In genomic region chr9:132694144-132694543, GRCh38 we compare ENCODE assay signal across 11 cellular contexts. TPM values are rescaled to one million over a fixed set of nuclear protein-coding genes. Genes with fewer than 3 reads are reported as not detected.
A peak's percentile ranks its signal among the peaks of the same experiment; 100 is the strongest.
DNase-seq lines count a peak whose midpoint lies in the region; ATAC-seq and TF ChIP-seq lines count a peak whose summit lies in the region.
"Had no signal": no experiment of that assay in that cellular context is flagged by ENCODE, and none has a peak within 500 bp of the region (broad histone marks: within the 10 kb centered on the region; RNA-seq: fewer than 3 reads in every experiment).

No MANE protein-coding gene starts in this region.

- WGBS in neuronal stem cell (ENCODE audit: extremely low coverage in 2 of 2, insufficient read length in 2 of 2, insufficient replicate concordance in 1 of 2), 2 donors, result no CpG with 5 or more reads among the region's 2 CpGs

- H3K79me2 ChIP-seq in PC-3 (ENCODE audit: low read length), result no peaks in the 10 kb centered on the region

- intact Hi-C loops in PC-3 (cut with micrococcal nuclease), result no loop called here

- DNase-seq in ACHN (peak; percentile 8), EH (ENCODE audit: low read depth) (peak; percentile 12), PC-3 (peak; percentile 17), germinal center (ENCODE audit: low spot score) (peak; percentile 5), neuronal stem cell (ENCODE audit: low spot score) (no peak), cerebellum (ENCODE audit: low spot score) (no peak), HFFc6 (no peak)
- no peak for DNase-seq in effector memory CD4-positive, alpha-beta T cell
- DNase-seq: cerebellar nuclear complex, NCI-H1436 had no signal

- H3K9me3 ChIP-seq in PC-3 (ENCODE audit: low read length) (0 out of 2 replicates have a peak, but pooled peaks cover 9% of the 10 kb centered on the region), neuronal stem cell (replicated peaks in 1 of 2; ENCODE audit: control insufficient read depth in 2 of 2, insufficient read depth in 1 of 2, low read depth in 1 of 2, low read length in 2 of 2) (peaks cover 9 to 23% of the 10 kb centered on the region in 2 donors)
- H3K9me3 ChIP-seq in effector memory CD4-positive, alpha-beta T cell (ENCODE audit: control insufficient read depth, low read length), result peaks cover 12% of the 10 kb centered on the region

- H3K4me2 ChIP-seq in PC-3 (ENCODE audit: low read length) (no peak overlapping the region), neuronal stem cell (ENCODE audit: insufficient read depth, low read length, poor library complexity, severe bottlenecking) (no peak overlapping the region)

- no peak overlapping the region for H3K27ac ChIP-seq in PC-3 (ENCODE audit: low read length)
- H3K27ac ChIP-seq in neuronal stem cell (replicated peaks; ENCODE audit: low read length), result no peak overlapping the region
- no peak overlapping the region for H3K27ac ChIP-seq in effector memory CD4-positive, alpha-beta T cell (ENCODE audit: insufficient read depth, low read length, poor library complexity, severe bottlenecking)

- H3F3A ChIP-seq in PC-3 (ENCODE audit: low read length, unreplicated experiment), result no peaks in the 10 kb centered on the region

- no peak overlapping the region for H3K27ac Mint-ChIP-seq in HFFc6
- H3K27ac Mint-ChIP-seq: T-helper 2 cell treated with Interferon-gamma antibody and Interleukin-4, amounts not matched to agents 5 μg/mL and 100 μg/mL, for 36 hours had no signal

- no peaks in the 10 kb centered on the region for H3K4me1 Mint-ChIP-seq in HFFc6 (ENCODE audit: low read depth)

- no peak overlapping the region for H3K4me3 ChIP-seq in PC-3 (ENCODE audit: low read length)
- no peak overlapping the region for H3K4me3 ChIP-seq in neuronal stem cell (ENCODE audit: low read length in 2 of 2)
- no peak overlapping the region for H3K4me3 ChIP-seq in effector memory CD4-positive, alpha-beta T cell (ENCODE audit: insufficient read depth, low read depth, low read length, poor library complexity, severe bottlenecking)

- no peak overlapping the region for H2BK12ac ChIP-seq in neuronal stem cell (ENCODE audit: low read length)

- no peaks in the 10 kb centered on the region for H3K27me3 ChIP-seq in PC-3 (ENCODE audit: low read length)
- no peaks in the 10 kb centered on the region for H3K27me3 ChIP-seq in neuronal stem cell (ENCODE audit: control insufficient read depth in 3 of 3, insufficient read depth in 3 of 3, low read depth in 1 of 3, low read length in 3 of 3)
- no peaks in the 10 kb centered on the region for H3K27me3 ChIP-seq in effector memory CD4-positive, alpha-beta T cell (replicated peaks; ENCODE audit: control insufficient read depth, insufficient read depth, low read length, poor library complexity, severe bottlenecking)

- H3K27me3 Mint-ChIP-seq in HFFc6 (ENCODE audit: insufficient read depth), result no peaks in the 10 kb centered on the region; the same call in none of the 2 replicates

- H3K9ac ChIP-seq in PC-3 (ENCODE audit: low read length), result no peak overlapping the region
- H3K9ac ChIP-seq in neuronal stem cell (ENCODE audit: low read depth, low read length, poor library complexity), result no peak overlapping the region

- H2BK120ac ChIP-seq in neuronal stem cell (ENCODE audit: low read depth, low read length), result no peak overlapping the region

- H3K23ac ChIP-seq in neuronal stem cell (ENCODE audit: low read depth, low read length, poor library complexity), result no peak overlapping the region

- H3K4me1 ChIP-seq in PC-3 (ENCODE audit: insufficient read depth, low read length) (no peaks in the 10 kb centered on the region), neuronal stem cell (ENCODE audit: control insufficient read depth in 2 of 2, insufficient read depth in 1 of 2, low read depth in 1 of 2, low read length in 2 of 2) (no peaks in the 10 kb centered on the region)
- H3K4me1 ChIP-seq in effector memory CD4-positive, alpha-beta T cell (ENCODE audit: control insufficient read depth, insufficient read depth, low read length, poor library complexity, severe bottlenecking), result no peaks in the 10 kb centered on the region

- H2AK5ac ChIP-seq in neuronal stem cell (ENCODE audit: low read depth, low read length), result no peak overlapping the region

- H2BK15ac ChIP-seq in neuronal stem cell (ENCODE audit: low read length), result no peak overlapping the region

- in situ Hi-C loops in ACHN (cut with HindIII; ENCODE audit: low pct_ligation_motif_present, low pct_unique_long_range_greater_than_20kb, low sequenced_read_pairs), result no loop called here

- H2AFZ ChIP-seq in PC-3 (ENCODE audit: low read length) (no peak overlapping the region), neuronal stem cell (ENCODE audit: low read length) (no peak overlapping the region)

- H3K4me3 Mint-ChIP-seq in HFFc6, result no peak overlapping the region
- H3K4me3 Mint-ChIP-seq: T-helper 2 cell treated with Interferon-gamma antibody and Interleukin-4, amounts not matched to agents 5 μg/mL and 100 μg/mL, for 36 hours had no signal

- peak; percentile 41 for TF ChIP-seq CTCF in PC-3 (conservative IDR thresholded peaks at IDR 0.05; ENCODE audit: low read depth, low read length)
- no peak; the same call in 1 of the 2 replicates for TF ChIP-seq CTCF in HFFc6 (IDR thresholded peaks at IDR 0.05)

- POLR2A ChIA-PET in PC-3 (lab: Charles Lee; ENCODE audit: unreplicated experiment), result no interaction called here

- H3K9me3 Mint-ChIP-seq in HFFc6, result peaks cover 46% of the 10 kb centered on the region

- ATAC-seq in PC-3, result no peak

- no peaks in the 10 kb centered on the region for H3K79me1 ChIP-seq in neuronal stem cell (ENCODE audit: low read depth, low read length)

- peaks cover 87% of the 10 kb centered on the region for H3K36me3 Mint-ChIP-seq in HFFc6 (ENCODE audit: low read depth)

- H3K18ac ChIP-seq in neuronal stem cell (ENCODE audit: low read length), result no peak overlapping the region

- H3K36me3 ChIP-seq in PC-3 (ENCODE audit: low read depth, low read length) (peaks cover 34% of the 10 kb centered on the region), neuronal stem cell (replicated peaks in 1 of 2; ENCODE audit: control insufficient read depth in 2 of 2, insufficient read depth in 2 of 2, low read length in 2 of 2) (peaks cover 14 to 35% of the 10 kb centered on the region in 2 donors)
- peaks cover 21% of the 10 kb centered on the region for H3K36me3 ChIP-seq in effector memory CD4-positive, alpha-beta T cell (ENCODE audit: control insufficient read depth, insufficient read depth, low read length)

- CTCF ChIA-PET in PC-3 (lab: Charles Lee), result no interaction called here

- H3K14ac ChIP-seq in neuronal stem cell (ENCODE audit: low read length), result no peak overlapping the region

- H3K4ac ChIP-seq in neuronal stem cell (ENCODE audit: low read length), result no peak overlapping the region

- BruUV-seq in PC-3 (replicated peaks; lab: Mats Ljungman, UMichigan), result no TSS peak

- no peak overlapping the region for H4K8ac ChIP-seq in neuronal stem cell (ENCODE audit: low read depth, low read length)

- no peaks in the 10 kb centered on the region for H3K9me2 ChIP-seq in PC-3 (replicated peaks; ENCODE audit: low read length)

- no peaks in the 10 kb centered on the region for H4K20me1 ChIP-seq in PC-3 (ENCODE audit: low read length)

- H4K91ac ChIP-seq in neuronal stem cell (ENCODE audit: low read depth, low read length, poor library complexity), result no peak overlapping the region

- no peak overlapping the region for H2BK5ac ChIP-seq in neuronal stem cell (ENCODE audit: low read length)

RNA-seq across cellular contexts. Expression of gene GTF3C4, which starts 23.9 kb away (rescaled TPM):
- total RNA-seq in PC-3 (2014; rRNA removed) (9.8 and 11.9 TPM in 2 replicates), cerebellum (25.4 TPM)
- 15.1 TPM for polyA plus RNA-seq in neuronal stem cell (2013, experiment 1 of 2)
- polyA plus RNA-seq in neuronal stem cell (2013, experiment 2 of 2), result 15.3 TPM
- 10 to 100 TPM; 13.5 to 16.0 (median 15.1) TPM for total RNA-seq in HFFc6 (2021; fragmentation: NEBNext Ultra II Directional; extraction: Animal tissue kit (Norgen Biotek cat#: 25700))

RNA-seq across cellular contexts. Expression of gene DDX31, which starts 24.4 kb away (rescaled TPM):
- total RNA-seq in PC-3 (2014; rRNA removed), result 14.2 and 14.6 TPM in 2 replicates
- 10.0 TPM for polyA plus RNA-seq in neuronal stem cell (2013, experiment 1 of 2)
- 10.2 TPM for polyA plus RNA-seq in neuronal stem cell (2013, experiment 2 of 2)
- 21.4 TPM for total RNA-seq in cerebellum
- 10 to 100 TPM in 5 of 6 experiments, 1 to 10 TPM in 1; 9.6 to 16.2 (median 14.9) TPM for total RNA-seq in HFFc6 (2021; fragmentation: NEBNext Ultra II Directional; extraction: Animal tissue kit (Norgen Biotek cat#: 25700))

Comparison
In these comparisons a context has a peak if more than half of its experiments do, and no peak if none do; other contexts are left out.
1. DNase-seq: peak in ACHN (single experiment), EH (single experiment), PC-3 (single experiment) and germinal center (single experiment); none in neuronal stem cell (single experiment), cerebellum (single experiment), HFFc6 (single experiment) and effector memory CD4-positive, alpha-beta T cell (0 of 3).